ENCODE assay signal across 1 cellular context in the genomic region with DNA sequence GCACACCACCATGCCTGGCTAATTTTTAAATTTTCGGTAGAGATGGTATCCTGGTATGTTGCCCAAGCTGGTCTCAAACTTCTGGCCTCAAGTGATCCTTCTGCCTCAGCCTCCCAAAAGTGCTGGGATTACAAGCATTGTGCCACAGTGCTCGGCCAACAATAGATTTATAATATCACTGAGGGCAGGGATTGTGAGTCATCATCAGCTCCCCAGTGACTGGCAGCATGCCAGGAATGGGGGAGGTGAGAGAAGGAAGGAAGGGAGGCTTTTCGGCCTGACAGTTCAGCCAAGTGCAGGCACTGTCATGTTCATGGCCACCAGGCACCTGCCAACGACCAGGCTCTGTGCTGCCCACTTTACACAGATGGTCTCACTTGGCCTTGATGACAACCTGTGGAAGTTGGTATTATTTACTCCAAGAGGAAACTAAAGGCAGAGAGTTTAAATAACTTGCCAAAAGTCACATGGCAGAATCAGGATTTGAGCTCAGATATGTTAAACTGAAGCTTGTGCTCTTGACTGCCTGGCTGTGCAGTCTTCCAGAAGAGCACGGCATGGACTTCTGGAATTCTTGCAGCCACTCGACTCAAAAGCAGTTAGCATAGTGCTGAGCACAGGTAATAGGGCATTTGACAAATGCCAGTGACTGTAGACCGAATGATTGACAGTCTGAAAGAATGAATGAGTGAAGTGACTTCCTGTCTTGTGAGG.
TF ChIP-seq lines count a peak whose summit lies in the region.

No MANE protein-coding gene starts in this region.

TF ChIP-seq in HepG2, 621 proteins besides CTCF, POLR2A, EP300 and RAD21 (continued from another document):
- TF ChIP-seq ZNF281 (CRISPR knock-in tag; IDR thresholded peaks at IDR 0.05; ENCODE audit: borderline replicate concordance): peak; percentile 80; the same call in 1 of the 2 replicates
